18 cellular contexts compared by ENCODE assay signal in the genomic region with DNA sequence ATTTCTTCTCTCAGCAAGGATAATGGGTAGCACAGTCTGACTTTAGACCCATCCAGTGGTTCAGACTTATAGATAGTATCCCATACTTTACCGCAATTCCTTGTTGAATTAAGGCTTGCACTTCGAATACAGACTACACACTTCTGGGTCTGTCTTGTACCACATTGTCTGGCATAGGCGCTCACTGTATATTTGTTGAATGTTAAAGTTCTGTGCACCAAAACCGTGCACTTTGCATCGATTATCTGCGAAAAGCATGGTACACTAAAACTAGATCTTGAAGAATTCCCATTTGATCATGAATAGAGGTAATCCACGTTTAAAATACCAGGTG. TPM values are rescaled to one million over a fixed set of nuclear protein-coding genes. Genes with fewer than 3 reads are reported as not detected.
DNase-seq lines count a peak whose midpoint lies in the region; ATAC-seq and TF ChIP-seq lines count a peak whose summit lies in the region.
"Had no signal": no experiment of that assay in that cellular context is flagged by ENCODE, and none has a peak within 500 bp of the region (broad histone marks: within the 10 kb centered on the region; RNA-seq: fewer than 3 reads in every experiment).

No MANE protein-coding gene starts in this region.

- peak overlapping the region; percentile 68 for H3K4me3 Mint-ChIP-seq in osteocyte (ENCODE audit: unreplicated experiment)

- no peak overlapping the region for H3K27ac Mint-ChIP-seq in osteocyte (ENCODE audit: unreplicated experiment)
- H3K27ac Mint-ChIP-seq: stimulated activated naive CD8-positive, alpha-beta T cell treated with anti-CD3 and anti-CD28 coated beads, Interleukin-15, amount 100 ng/mL, for 72 hours had no signal

- no peak for TF ChIP-seq CTCF in heart right ventricle (IDR thresholded peaks at IDR 0.05)
- no peak for TF ChIP-seq CTCF in osteocyte (IDR thresholded peaks at IDR 0.05)

- H3K36me3 ChIP-seq in NT2/D1 (ENCODE audit: insufficient read depth, insufficient read length, low read length): no peaks in the 10 kb centered on the region
- no peaks in the 10 kb centered on the region for H3K36me3 ChIP-seq in heart right ventricle

- peak overlapping the region; percentile 64 to 99 (median 96) for H3K27ac ChIP-seq in heart right ventricle
- H3K27ac ChIP-seq: 22Rv1 had no signal

- no peaks in the 10 kb centered on the region for H3K36me3 Mint-ChIP-seq in osteocyte (ENCODE audit: unreplicated experiment)

- peaks cover 6% of the 10 kb centered on the region for H3K4me1 ChIP-seq in NT2/D1 (ENCODE audit: insufficient read depth, insufficient read length)
- peaks cover 0 to 9% (median 0%) of the 10 kb centered on the region in 9 donors for H3K4me1 ChIP-seq in heart right ventricle

- peaks cover 44% of the 10 kb centered on the region for H3K27me3 Mint-ChIP-seq in osteocyte (ENCODE audit: unreplicated experiment)

- H3K4me1 Mint-ChIP-seq in osteocyte (ENCODE audit: unreplicated experiment): peaks cover 15% of the 10 kb centered on the region

- intact Hi-C loops in heart right ventricle (cut with DNase I): loop anchor here in 6 of 10 donors (5.0 to 10.0 kb wide), 5 partner anchors 44 to 153 kb away; no protein-coding TSS in a partner anchor

- peaks cover 41% of the 10 kb centered on the region for H3K27me3 ChIP-seq in NT2/D1 (ENCODE audit: insufficient read depth, insufficient read length)
- peaks cover 0 to 63% (median 27%) of the 10 kb centered on the region in 7 donors for H3K27me3 ChIP-seq in heart right ventricle

- peak overlapping the region; percentile 45 for H3K9ac ChIP-seq in NT2/D1 (ENCODE audit: insufficient read length, low read depth)

- ATAC-seq in heart right ventricle: peak in 2 of 8 donors; percentile 31 to 36
- ATAC-seq: GM12878 had no signal

- H3K9me3 ChIP-seq in NT2/D1 (ENCODE audit: insufficient read depth, low read length) (no peaks in the 10 kb centered on the region), heart right ventricle (no peaks in the 10 kb centered on the region)

- DNase-seq in DMS 273 (lab: John Stamatoyannopoulos, UW; ENCODE audit: unreplicated experiment): peak; percentile 48
- DNase-seq in DMS 273 treated with DMSO at 0.1 percent for 48 hours (lab: John Stamatoyannopoulos, UW): no peak
- no peak for DNase-seq in NT2/D1 (ENCODE audit: low read depth, low spot score)
- no peak for DNase-seq in heart right ventricle
- no peak for DNase-seq in osteocyte (ENCODE audit: extremely low spot score, unreplicated experiment)
- no peak for DNase-seq in NCI-H1105 (lab: John Stamatoyannopoulos, UW)
- no peak for DNase-seq in stimulated activated CD4-positive, alpha-beta T cell treated with anti-CD3 and anti-CD28 coated beads, Interleukin-4, amount 100 ng/mL, for 1 hour
- DNase-seq in NCI-H345 treated with DMSO at 0.1 percent for 48 hours (lab: John Stamatoyannopoulos, UW; ENCODE audit: unreplicated experiment): no peak
- DNase-seq: activated CD8-positive, alpha-beta memory T cell treated with anti-CD3 and anti-CD28 coated beads, Interleukin-2, amount 50 U/mL, for 4 hours; Kasumi-1 had no signal

- no peaks in the 10 kb centered on the region for H3K9me3 Mint-ChIP-seq in osteocyte (ENCODE audit: unreplicated experiment)
- H3K9me3 Mint-ChIP-seq: stimulated activated naive CD8-positive, alpha-beta T cell treated with anti-CD3 and anti-CD28 coated beads, Interleukin-15, amount 100 ng/mL, for 72 hours had no signal

- 6 to 10% methylated on average over 7 of the region's 7 CpGs for WGBS in heart right ventricle, 2 donors

- peak overlapping the region; percentile 13 for H3K4me3 ChIP-seq in NT2/D1 (ENCODE audit: insufficient read length, low read depth)
- H3K4me3 ChIP-seq in heart right ventricle: peak overlapping the region; percentile 51 to 78 (median 70)
- H3K4me3 ChIP-seq: GM12878 had no signal

RNA-seq across cellular contexts. Expression of a gene that starts 0.6 kb away (rescaled TPM):
- total RNA-seq in heart right ventricle (1,000 to 10,000 TPM in 5 of 10 donors, 100 to 1,000 TPM in 5; 505 to 1,252 (median 983) TPM), osteocyte (0.03 and 0.05 TPM in 2 replicates)
- 100 to 1,000 TPM in 1 of 2 donors, 10 to 100 TPM in 1; 43.1 to 174 TPM for polyA plus RNA-seq in heart right ventricle
- total RNA-seq: GM12878, kidney epithelial cell, OCI-LY7 had no signal

RNA-seq across cellular contexts. Expression of a gene that starts 37.2 kb away (rescaled TPM):
- total RNA-seq in heart right ventricle (not detected), osteocyte (not detected in 2 replicates)
- not detected for polyA plus RNA-seq in heart right ventricle
- total RNA-seq: GM12878; kidney epithelial cell; OCI-LY7; omental fat pad; T-helper 2 cell treated with Interferon-gamma antibody and Interleukin-4, amounts not matched to agents 100 ng/mL and 5 ng/mL, for 36 hours had no signal
- polyA plus RNA-seq: esophagus, GM12878 had no signal

Comparison
In these comparisons a context has a peak if more than half of its experiments do, and no peak if none do; other contexts are left out.
1. RNA of a gene that starts 0.6 kb away (total RNA-seq): 505 to 1,252 TPM in heart right ventricle; 0.03 to 0.05 TPM in osteocyte; every median in the first group is over 100 times any median in the second.